In the genomic region with DNA sequence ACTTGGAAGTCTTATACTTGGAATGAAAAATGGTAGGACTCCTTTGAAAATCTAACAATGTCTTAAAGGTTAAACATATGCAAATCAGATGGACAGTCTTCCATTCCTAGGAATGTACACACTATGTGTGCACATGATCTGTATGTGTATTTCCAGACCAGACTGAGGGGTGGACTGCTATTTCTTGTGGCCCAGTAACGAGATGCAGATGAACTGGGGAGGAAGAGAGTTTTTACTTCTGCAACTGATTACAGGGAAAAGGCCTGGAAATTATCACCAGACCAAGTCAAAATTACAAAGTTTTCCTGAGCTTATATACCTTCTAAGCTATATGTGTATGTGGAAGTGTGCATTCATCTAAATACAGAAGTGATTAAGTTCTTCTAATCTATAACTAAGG, we compare ENCODE assay signal across 17 cellular contexts. TPM values are rescaled to one million over a fixed set of nuclear protein-coding genes. Genes with fewer than 3 reads are reported as not detected.
DNase-seq lines count a peak whose midpoint lies in the region; ATAC-seq and TF ChIP-seq lines count a peak whose summit lies in the region.
"Had no signal": no experiment of that assay in that cellular context is flagged by ENCODE, and none has a peak within 500 bp of the region (broad histone marks: within the 10 kb centered on the region; RNA-seq: fewer than 3 reads in every experiment).

No MANE protein-coding gene starts in this region.

- no CpG with 5 or more reads among the region's 1 CpG for WGBS in IMR-90 (ENCODE audit: extremely low coverage in 2 of 2, insufficient read length in 1 of 2), 2 experiments

- no peak overlapping the region for H3K18ac ChIP-seq in IMR-90 (ENCODE audit: low read depth, low read length)

- H3K9me3 ChIP-seq in IMR-90 (ENCODE audit: control insufficient read depth, insufficient read depth, low read length) (no peaks in the 10 kb centered on the region), adipocyte (ENCODE audit: control insufficient read depth, low read length) (no peaks in the 10 kb centered on the region)
- H3K9me3 ChIP-seq: BLaER1, Caco-2 had no signal

- H3K9me1 ChIP-seq in IMR-90 (ENCODE audit: insufficient read depth, low read length), result peaks cover 16% of the 10 kb centered on the region

- H2BK15ac ChIP-seq in IMR-90 (ENCODE audit: low read depth, low read length), result no peak overlapping the region

- no peak overlapping the region for H3K27ac Mint-ChIP-seq in GM23338
- H3K27ac Mint-ChIP-seq: B cell; CD4-positive, CD25-positive, alpha-beta regulatory T cell; CD8-positive, alpha-beta T cell had no signal

- H3K27ac ChIP-seq in IMR-90 (ENCODE audit: insufficient read depth, low read length), result no peak overlapping the region
- H3K27ac ChIP-seq in GM23338 (ENCODE audit: low read depth), result no peak overlapping the region
- H3K27ac ChIP-seq: BLaER1, C4-2B had no signal

- no peak overlapping the region for H2AK5ac ChIP-seq in IMR-90 (ENCODE audit: low read depth, low read length)

- H3K4me1 ChIP-seq in IMR-90 (ENCODE audit: control insufficient read depth, insufficient read depth, low read length) (peaks cover 12% of the 10 kb centered on the region), adipocyte (ENCODE audit: control insufficient read depth, insufficient read depth, low read length) (peaks cover 16% of the 10 kb centered on the region), GM23338 (ENCODE audit: insufficient read depth) (no peaks in the 10 kb centered on the region)
- H3K4me1 ChIP-seq: Caco-2 had no signal

- H2BK5ac ChIP-seq in IMR-90 (ENCODE audit: low read depth, low read length, poor library complexity, severe bottlenecking), result no peak overlapping the region

- H3K36me3 ChIP-seq in IMR-90 (ENCODE audit: control insufficient read depth, insufficient read depth, low read length) (peaks cover 7% of the 10 kb centered on the region; the same call in 1 of the 2 replicates), adipocyte (ENCODE audit: control insufficient read depth, insufficient read depth, low read length, severe bottlenecking) (no peaks in the 10 kb centered on the region), GM23338 (ENCODE audit: insufficient read depth) (no peaks in the 10 kb centered on the region)

- no peaks in the 10 kb centered on the region for H3K9me2 ChIP-seq in GM23338 (ENCODE audit: insufficient read depth)

- CTCF ChIA-PET in IMR-90 (lab: Yijun Ruan, JAX), result no interaction called here

- H3K4me3 ChIP-seq in IMR-90 (ENCODE audit: insufficient read depth, low read depth, low read length), result no peak overlapping the region
- H3K4me3 ChIP-seq in adipocyte (ENCODE audit: low read length), result no peak overlapping the region
- H3K4me3 ChIP-seq in GM23338, result no peak overlapping the region
- H3K4me3 ChIP-seq: BLaER1 had no signal

- no peak overlapping the region for H4K5ac ChIP-seq in IMR-90 (ENCODE audit: low read depth, low read length)

- H3K9ac ChIP-seq in IMR-90 (ENCODE audit: low read depth, low read length) (no peak overlapping the region), adipocyte (ENCODE audit: low read length) (no peak overlapping the region)
- H3K9ac ChIP-seq: BLaER1 had no signal

- H3K4me2 ChIP-seq in IMR-90 (ENCODE audit: low read depth, low read length) (no peak overlapping the region), GM23338 (no peak overlapping the region)
- H3K4me2 ChIP-seq: BLaER1 had no signal

- H3K14ac ChIP-seq in IMR-90 (replicated peaks; ENCODE audit: low read depth, low read length), result 0 out of 2 replicates have a peak overlapping the region, but pooled peaks have one; percentile 59

- ATAC-seq in IMR-90 (ENCODE audit: low read depth) (no peak), GM23338 (no peak), GM21423 (IDR thresholded peaks at IDR 0.05; ENCODE audit: unreplicated experiment) (no peak)
- ATAC-seq: CD8-positive, alpha-beta T cell had no signal

- BruUV-seq in IMR-90 (replicated peaks; lab: Mats Ljungman, UMichigan), result no TSS peak

- H3K4me1 Mint-ChIP-seq in GM23338, result no peaks in the 10 kb centered on the region; the same call in 2 of the 3 replicates
- H3K4me1 Mint-ChIP-seq: B cell had no signal

- TF ChIP-seq POLR2A in IMR-90 (IDR thresholded peaks at IDR 0.05; ENCODE audit: low read depth, low read length), result no peak

- no peak overlapping the region for H3K23ac ChIP-seq in IMR-90 (ENCODE audit: low read depth, low read length)

- in situ Hi-C loops in IMR-90 (cut with MboI; ENCODE audit: low sequenced_read_pairs), result no loop called here

- no peaks in the 10 kb centered on the region for H3K27me3 ChIP-seq in IMR-90 (ENCODE audit: control insufficient read depth, insufficient read depth, low read length)
- H3K27me3 ChIP-seq in adipocyte (replicated peaks; ENCODE audit: control insufficient read depth, insufficient read depth, low read length), result no peaks in the 10 kb centered on the region
- no peaks in the 10 kb centered on the region for H3K27me3 ChIP-seq in GM23338 (ENCODE audit: insufficient read depth)
- H3K27me3 ChIP-seq: BLaER1 had no signal

- no peak overlapping the region for H2AFZ ChIP-seq in IMR-90 (replicated peaks; ENCODE audit: low read length, poor library complexity)
- H2AFZ ChIP-seq in GM23338, result no peak overlapping the region

- no peak overlapping the region for H2BK20ac ChIP-seq in IMR-90 (ENCODE audit: low read depth, low read length)

- H4K20me1 ChIP-seq in IMR-90 (ENCODE audit: insufficient read depth, low read length) (no peaks in the 10 kb centered on the region), GM23338 (replicated peaks; ENCODE audit: insufficient read depth) (no peaks in the 10 kb centered on the region)
- H4K20me1 ChIP-seq: BLaER1 had no signal

- H3K79me2 ChIP-seq in GM23338 (replicated peaks; ENCODE audit: insufficient read depth), result no peaks in the 10 kb centered on the region

- H3K27me3 Mint-ChIP-seq in GM23338 (ENCODE audit: insufficient read depth, low read depth, poor library complexity), result no peaks in the 10 kb centered on the region
- H3K27me3 Mint-ChIP-seq: B cell; CD4-positive, CD25-positive, alpha-beta regulatory T cell had no signal

- no peak overlapping the region for H4K8ac ChIP-seq in IMR-90 (ENCODE audit: low read depth in 2 of 2, low read length in 2 of 2)

- TF ChIP-seq CTCF in IMR-90 (conservative IDR thresholded peaks at IDR 0.05; ENCODE audit: low read depth, low read length) (no peak), GM23338 (conservative IDR thresholded peaks at IDR 0.05; ENCODE audit: low read depth in 2 of 2) (no peak)

- H3K56ac ChIP-seq in IMR-90 (ENCODE audit: extremely low read depth, insufficient read depth, low read length), result no peak overlapping the region

- H2BK120ac ChIP-seq in IMR-90 (ENCODE audit: low read depth, low read length), result no peak overlapping the region

- H3K36me3 Mint-ChIP-seq in GM23338 (ENCODE audit: low read depth), result no peaks in the 10 kb centered on the region

- no peak overlapping the region for H2AK9ac ChIP-seq in IMR-90 (replicated peaks; ENCODE audit: low read depth, low read length, poor library complexity)

- no peak for TF ChIP-seq RAD21 in IMR-90 (IDR thresholded peaks at IDR 0.05; ENCODE audit: low read length)

- no peaks in the 10 kb centered on the region for H3K9me3 Mint-ChIP-seq in GM23338
- H3K9me3 Mint-ChIP-seq: CD4-positive, CD25-positive, alpha-beta regulatory T cell; CD8-positive, alpha-beta T cell had no signal

- POLR2A ChIA-PET in IMR-90 (lab: Charles Lee; ENCODE audit: unreplicated experiment), result no interaction called here

- H4K91ac ChIP-seq in IMR-90 (ENCODE audit: insufficient read depth, low read depth, low read length), result no peak overlapping the region

- DNase-seq in IMR-90, result no peak
- peak; percentile 15 for DNase-seq in adipocyte (ENCODE audit: low read depth)
- DNase-seq in fibroblast of peridontal ligament (ENCODE audit: extremely low read depth), result peak; percentile 75
- no peak for DNase-seq in NCI-H446 treated with DMSO at 0.1 percent for 48 hours (lab: John Stamatoyannopoulos, UW)
- no peak for DNase-seq in GM23338 (ENCODE audit: low spot score)
- DNase-seq: Caco-2; CD4-positive, CD25-positive, alpha-beta regulatory T cell; CD8-positive, alpha-beta T cell; DMS153; DND-41; H7; HCEC 1CT had no signal

- H3K4ac ChIP-seq in IMR-90 (ENCODE audit: low read depth, low read length), result no peak overlapping the region

- H3F3A ChIP-seq in GM23338 (replicated peaks; ENCODE audit: low read depth), result no peaks in the 10 kb centered on the region

- intact Hi-C loops in IMR-90 (cut with micrococcal nuclease), result no loop called here

- peaks cover 10 to 31% of the 10 kb centered on the region in 2 experiments; a peak in 3 of 4 replicates for H3K79me1 ChIP-seq in IMR-90 (ENCODE audit: low read depth in 1 of 2, low read length in 2 of 2)

- dilution Hi-C loops in IMR-90 (cut with HindIII; ENCODE audit: low sequenced_read_pairs, unreplicated experiment), result no loop called here

- no peak overlapping the region for H3K4me3 Mint-ChIP-seq in GM23338
- H3K4me3 Mint-ChIP-seq: B cell; CD8-positive, alpha-beta T cell had no signal

TF ChIP-seq in IMR-90, 13 proteins besides CTCF, POLR2A, EP300 and RAD21:
- TF ChIP-seq MXI1 (IDR thresholded peaks at IDR 0.05; ENCODE audit: borderline replicate concordance, low read depth, low read length) (no peak), RFX5 (IDR thresholded peaks at IDR 0.05; ENCODE audit: low read depth, low read length) (no peak)

TF ChIP-seq in GM23338, 12 proteins besides CTCF, POLR2A, EP300 and RAD21 (continues in another document):
- TF ChIP-seq POLR2AphosphoS5 (IDR thresholded peaks at IDR 0.05; ENCODE audit: low read depth), result no peak
- no peak for TF ChIP-seq JUNB (IDR thresholded peaks at IDR 0.05; ENCODE audit: unreplicated experiment)

RNA-seq across cellular contexts. Expression of a gene that starts 17.7 kb away (rescaled TPM):
- 18.1 and 18.8 TPM in 2 replicates for total RNA-seq in IMR-90 (2012; rRNA removed)
- polyA plus RNA-seq in IMR-90 (2012; rRNA removed), result 6.7 and 8.7 TPM in 2 replicates
- 7.9 and 12.1 TPM in 2 replicates for polyA plus RNA-seq in IMR-90 (2012; cell fraction: cytosol; rRNA removed)
- polyA plus RNA-seq in IMR-90 (2012; cell fraction: nucleus; rRNA removed; ENCODE audit: low replicate concordance), result 13.9 and 33.7 TPM in 2 replicates
- total RNA-seq in GM23338 (2014; rRNA removed; shearing (Covaris generic)), result 17.9 and 18.1 TPM in 2 replicates
- 2.7 and 3.7 TPM in 2 replicates for polyA plus RNA-seq in GM23338 (2016; fragmentation: Nextera tagmentation; extraction: Ambion mirVana)

RNA-seq across cellular contexts. Expression of a gene that starts 51.6 kb away (rescaled TPM):
- 0.54 and 0.56 TPM in 2 replicates for total RNA-seq in IMR-90 (2012; rRNA removed)
- 2.2 and 2.4 TPM in 2 replicates for polyA plus RNA-seq in IMR-90 (2012; rRNA removed)
- 1.4 and 4.4 TPM in 2 replicates for polyA plus RNA-seq in IMR-90 (2012; cell fraction: cytosol; rRNA removed)
- polyA plus RNA-seq in IMR-90 (2012; cell fraction: nucleus; rRNA removed; ENCODE audit: low replicate concordance), result 1.0 and 2.3 TPM in 2 replicates
- total RNA-seq in GM23338 (2014; rRNA removed; shearing (Covaris generic)), result 166 and 187 TPM in 2 replicates
- 116 and 120 TPM in 2 replicates for polyA plus RNA-seq in GM23338 (2016; fragmentation: Nextera tagmentation; extraction: Ambion mirVana)
- total RNA-seq: A172; CD4-positive, CD25-positive, alpha-beta regulatory T cell; CD8-positive, alpha-beta T cell had no signal
- polyA plus RNA-seq: CD4-positive, CD25-positive, alpha-beta regulatory T cell had no signal

Comparison
In these comparisons a context has a peak if more than half of its experiments do, and no peak if none do; other contexts are left out.
1. DNase-seq: peak in adipocyte (single experiment) and fibroblast of peridontal ligament (single experiment); none in IMR-90 (single experiment), NCI-H446 treated with DMSO at 0.1 percent for 48 hours (single experiment) and GM23338 (single experiment).
2. RNA of a gene that starts 51.6 kb away (total RNA-seq): 166 to 187 TPM in GM23338; 0.54 to 0.56 TPM in IMR-90; every median in the first group is over 100 times any median in the second.